Comparison of ENCODE assay signal across 11 cellular contexts in genomic region chr11:94583885-94584500, GRCh38. TPM values are rescaled to one million over a fixed set of nuclear protein-coding genes. Genes with fewer than 3 reads are reported as not detected.
DNase-seq lines count a peak whose midpoint lies in the region; ATAC-seq and TF ChIP-seq lines count a peak whose summit lies in the region.
"Had no signal": no experiment of that assay in that cellular context is flagged by ENCODE, and none has a peak within 500 bp of the region (broad histone marks: within the 10 kb centered on the region; RNA-seq: fewer than 3 reads in every experiment).

No MANE protein-coding gene starts in this region.

- H4K20me1 ChIP-seq in SK-N-SH (ENCODE audit: insufficient read depth), result no peaks in the 10 kb centered on the region
- no peaks in the 10 kb centered on the region for H4K20me1 ChIP-seq in OCI-LY7 (ENCODE audit: insufficient read depth, low read length)

- H3K4me2 ChIP-seq in SK-N-SH (no peak overlapping the region), OCI-LY7 (ENCODE audit: low read length) (no peak overlapping the region)

- H3K9me3 ChIP-seq in SK-N-SH (no peaks in the 10 kb centered on the region), OCI-LY7 (ENCODE audit: low read length) (no peaks in the 10 kb centered on the region), thyroid gland (no peaks in the 10 kb centered on the region)

- no peak overlapping the region for H2AFZ ChIP-seq in SK-N-SH (ENCODE audit: low read depth)
- no peak overlapping the region for H2AFZ ChIP-seq in OCI-LY7 (ENCODE audit: low read length)

- 80% methylated on average over 3 of the region's 3 CpGs for WGBS in SK-N-SH (ENCODE audit: low lambda C conversion rate)
- 65 to 83% methylated on average over 3 of the region's 3 CpGs for WGBS in thyroid gland, 2 donors

- DNase-seq in GF-D8 (lab: John Stamatoyannopoulos, UW) (peak; percentile 47), fibroblast of mammary gland (ENCODE audit: low read depth) (peak; percentile 42), SK-N-SH (no peak), OCI-LY7 (ENCODE audit: low spot score) (no peak), thyroid gland (no peak)
- DNase-seq: activated naive CD4-positive, alpha-beta T cell; NCI-H2029 treated with DMSO at 0.1 percent for 48 hours; SW 1271 had no signal

- H3K27me3 ChIP-seq in SK-N-SH (ENCODE audit: insufficient read depth) (no peaks in the 10 kb centered on the region), thyroid gland (no peaks in the 10 kb centered on the region)

- intact Hi-C loops in OCI-LY7 (cut with micrococcal nuclease; ENCODE audit: unreplicated experiment), result no loop called here
- intact Hi-C loops in thyroid gland (cut with DNase I), result no loop called here

- CTCF ChIA-PET in SK-N-SH (lab: Yijun Ruan, JAX), result interaction anchor here (0.8 kb wide), 1 partner anchor 39 kb away, joined by 3 read pairs; no protein-coding TSS in a partner anchor
- CTCF ChIA-PET in OCI-LY7 (lab: Charles Lee; ENCODE audit: unreplicated experiment), result no interaction called here

- no peak overlapping the region for H3K27ac ChIP-seq in SK-N-SH (ENCODE audit: low read depth in 2 of 2, low read length in 1 of 2)
- no peak overlapping the region for H3K27ac ChIP-seq in OCI-LY7 (ENCODE audit: low read depth, low read length, poor library complexity, severe bottlenecking)
- no peak overlapping the region for H3K27ac ChIP-seq in thyroid gland

- no peak for TF ChIP-seq EP300 in SK-N-SH (IDR thresholded peaks at IDR 0.05; ENCODE audit: borderline replicate concordance in 1 of 2, low read depth in 1 of 2, low read length in 1 of 2)

- TF ChIP-seq CTCF in fibroblast of mammary gland (conservative IDR thresholded peaks at IDR 0.05; ENCODE audit: control insufficient read depth, insufficient read depth, low read depth, low read length), result no peak
- no peak for TF ChIP-seq CTCF in SK-N-SH (IDR thresholded peaks at IDR 0.05)
- no peak for TF ChIP-seq CTCF in OCI-LY7 (conservative IDR thresholded peaks at IDR 0.05; ENCODE audit: low read length)
- no peak for TF ChIP-seq CTCF in thyroid gland (IDR thresholded peaks at IDR 0.05)

- no peak overlapping the region for H3K9ac ChIP-seq in SK-N-SH

- H3K79me2 ChIP-seq in SK-N-SH (ENCODE audit: insufficient read depth) (no peaks in the 10 kb centered on the region), OCI-LY7 (ENCODE audit: insufficient read depth, low read depth, low read length) (no peaks in the 10 kb centered on the region)

- no TSS peak for BruUV-seq in OCI-LY7 (replicated peaks; lab: Mats Ljungman, UMichigan)

- peak; percentile 53 for TF ChIP-seq POLR2A in GM19099 (IDR thresholded peaks at IDR 0.05; ENCODE audit: extremely low read depth, insufficient read length, low read depth)
- TF ChIP-seq POLR2A in thyroid gland (IDR thresholded peaks at IDR 0.05), result no peak

- no peaks in the 10 kb centered on the region for H3F3A ChIP-seq in SK-N-SH (replicated peaks; ENCODE audit: insufficient read depth)

- POLR2A ChIA-PET in SK-N-SH (lab: Yijun Ruan, JAX) (no interaction called here), OCI-LY7 (lab: Charles Lee) (interaction anchor here (0.9 kb wide), 1 partner anchor 13 kb away, joined by 3 read pairs; no protein-coding TSS in a partner anchor)

- TF ChIP-seq RAD21 in SK-N-SH (IDR thresholded peaks at IDR 0.05; ENCODE audit: low read length), result no peak

- no peaks in the 10 kb centered on the region for H3K9me2 ChIP-seq in SK-N-SH
- H3K9me2 ChIP-seq in OCI-LY7 (ENCODE audit: insufficient read depth, low read length), result no peaks in the 10 kb centered on the region

- H3K4me3 ChIP-seq in fibroblast of mammary gland (ENCODE audit: control insufficient read depth, low read depth, low read length) (no peak overlapping the region), SK-N-SH (ENCODE audit: low read depth in 2 of 2, low read length in 1 of 2) (no peak overlapping the region), OCI-LY7 (ENCODE audit: low read depth, low read length, poor library complexity, severe bottlenecking) (no peak overlapping the region), thyroid gland (replicated peaks in 1 of 3) (no peak overlapping the region)

- no peaks in the 10 kb centered on the region for H3K36me3 ChIP-seq in SK-N-SH (replicated peaks in 1 of 2; ENCODE audit: control insufficient read depth in 1 of 2, insufficient read depth in 2 of 2, low read length in 1 of 2)
- no peaks in the 10 kb centered on the region for H3K36me3 ChIP-seq in OCI-LY7 (ENCODE audit: insufficient read depth, low read length)
- H3K36me3 ChIP-seq in thyroid gland, result no peaks in the 10 kb centered on the region

- ATAC-seq in HG03342 (IDR thresholded peaks at IDR 0.05; ENCODE audit: unreplicated experiment) (peak; percentile 54), HG03135 (IDR thresholded peaks at IDR 0.05; ENCODE audit: unreplicated experiment) (no peak)

- H3K4me1 ChIP-seq in SK-N-SH (ENCODE audit: control insufficient read depth in 1 of 2, insufficient read depth in 2 of 2, low read depth in 1 of 2, low read length in 1 of 2) (peaks cover 0 to under 1% of the 10 kb centered on the region in 2 experiments; a peak in 2 of 4 replicates), OCI-LY7 (ENCODE audit: insufficient read depth, low read length, poor library complexity, severe bottlenecking) (no peaks in the 10 kb centered on the region), thyroid gland (no peaks in the 10 kb centered on the region)

TF ChIP-seq in SK-N-SH, 30 proteins besides CTCF, POLR2A, EP300 and RAD21:
- TF ChIP-seq FOXM1 (IDR thresholded peaks at IDR 0.05; ENCODE audit: low read depth) (no peak), REST (IDR thresholded peaks at IDR 0.05; ENCODE audit: low read depth, low read length) (no peak), EZH2phosphoT487 (IDR thresholded peaks at IDR 0.05; ENCODE audit: borderline replicate concordance, low read depth) (no peak), USF1 (IDR thresholded peaks at IDR 0.05; ENCODE audit: borderline replicate concordance, low read depth) (no peak), NFIC (IDR thresholded peaks at IDR 0.05; ENCODE audit: borderline replicate concordance) (no peak), SIN3A (IDR thresholded peaks at IDR 0.05; ENCODE audit: borderline replicate concordance, low read depth, low read length) (no peak), GABPA (IDR thresholded peaks at IDR 0.05; ENCODE audit: low read depth) (no peak), NRF1 (IDR thresholded peaks at IDR 0.05; ENCODE audit: low read depth, low read length) (no peak), MXI1 (IDR thresholded peaks at IDR 0.05; ENCODE audit: low read depth, low read length) (no peak), GATA2 (CRISPR knock-in tag; IDR thresholded peaks at IDR 0.05) (no peak), IRF3 (IDR thresholded peaks at IDR 0.05; ENCODE audit: low read depth, low read length) (no peak)

RNA-seq across cellular contexts. Expression of gene PIWIL4, which starts 16.8 kb away (rescaled TPM):
- 1.7 and 2.0 TPM in 2 replicates for polyA plus RNA-seq in SK-N-SH (2012; rRNA removed)
- 1.6 TPM in 2 replicates for polyA plus RNA-seq in SK-N-SH (2012; cell fraction: cytosol; rRNA removed)
- polyA plus RNA-seq in SK-N-SH (2012; cell fraction: nucleus; rRNA removed), result 5.2 and 10.0 TPM in 2 replicates
- 0.22 TPM in 1 of 2 replicates, not detected in the other for total RNA-seq in OCI-LY7 (2014; rRNA removed; shearing (Covaris generic))
- 0.15 TPM in 1 of 2 replicates, not detected in the other for total RNA-seq in OCI-LY7 (2022)
- 1 to 10 TPM; 1.5 to 5.1 (median 3.5) TPM for total RNA-seq in thyroid gland

RNA-seq across cellular contexts. Expression of gene FUT4, which starts 40.3 kb away (rescaled TPM):
- polyA plus RNA-seq in SK-N-SH (2012; rRNA removed), result 1.8 and 1.9 TPM in 2 replicates
- 1.7 and 1.9 TPM in 2 replicates for polyA plus RNA-seq in SK-N-SH (2012; cell fraction: cytosol; rRNA removed)
- 1.5 and 1.9 TPM in 2 replicates for polyA plus RNA-seq in SK-N-SH (2012; cell fraction: nucleus; rRNA removed)
- 1.5 and 1.7 TPM in 2 replicates for total RNA-seq in OCI-LY7 (2014; rRNA removed; shearing (Covaris generic))
- total RNA-seq in OCI-LY7 (2022) (1.2 and 1.7 TPM in 2 replicates), thyroid gland (1 to 10 TPM; 3.8 to 7.4 (median 6.0) TPM)

Comparison
In these comparisons a context has a peak if more than half of its experiments do, and no peak if none do; other contexts are left out.
1. DNase-seq: peak in GF-D8 (single experiment) and fibroblast of mammary gland (single experiment); none in SK-N-SH (single experiment), OCI-LY7 (single experiment) and thyroid gland (0 of 2).